Comparison of ENCODE assay signal across 19 cellular contexts in genomic region chr11:4848908-4849307, GRCh38. TPM values are rescaled to one million over a fixed set of nuclear protein-coding genes. Genes with fewer than 3 reads are reported as not detected.
A peak's percentile ranks its signal among the peaks of the same experiment; 100 is the strongest.
DNase-seq lines count a peak whose midpoint lies in the region; ATAC-seq and TF ChIP-seq lines count a peak whose summit lies in the region.
"Had no signal": no experiment of that assay in that cellular context is flagged by ENCODE, and none has a peak within 500 bp of the region (broad histone marks: within the 10 kb centered on the region; RNA-seq: fewer than 3 reads in every experiment).

TSS of gene OR51S1 (minus strand) at chr11:4849208. CDS start at chr11:4849208, 0 bp downstream.

- H2BK120ac ChIP-seq in mesenchymal stem cell (ENCODE audit: low read depth, low read length) = no peak within 1 kb of the TSS

- no peak within 1 kb of the TSS for H3K4me2 ChIP-seq in mesenchymal stem cell (ENCODE audit: low read length, poor library complexity, severe bottlenecking)

- WGBS in mesenchymal stem cell = 81% methylated on average over 7 of the region's 7 CpGs

- no peak within 1 kb of the TSS for H2BK5ac ChIP-seq in mesenchymal stem cell (ENCODE audit: low read depth, low read length, poor library complexity, severe bottlenecking)

- POLR2A ChIA-PET in WTC11 (lab: Charles Lee) = no interaction called here

- H3K27me3 ChIP-seq in mesenchymal stem cell (ENCODE audit: control insufficient read depth in 1 of 2, insufficient read depth in 1 of 2, low read length in 2 of 2) = no peaks in the 10 kb centered on the region
- H3K27me3 ChIP-seq in uterus = no peaks in the 10 kb centered on the region

- TF ChIP-seq CTCF in WTC11 (IDR thresholded peaks at IDR 0.05) = no peak
- no peak for TF ChIP-seq CTCF in uterus (IDR thresholded peaks at IDR 0.05)

- H4K91ac ChIP-seq in mesenchymal stem cell (ENCODE audit: low read length) = peak within 1 kb of the TSS; percentile 39

- H4K8ac ChIP-seq in mesenchymal stem cell (ENCODE audit: low read length) = no peak within 1 kb of the TSS

- intact Hi-C loops in uterus (cut with DNase I; ENCODE audit: low total_unique reads) = no loop called here

- no peak for TF ChIP-seq POLR2A in uterus (IDR thresholded peaks at IDR 0.05)

- H3K14ac ChIP-seq in mesenchymal stem cell (ENCODE audit: low read length in 2 of 2) = no peak within 1 kb of the TSS

- H2BK12ac ChIP-seq in mesenchymal stem cell (ENCODE audit: low read length in 2 of 2) = no peak within 1 kb of the TSS

- no peak within 1 kb of the TSS for H3K23ac ChIP-seq in mesenchymal stem cell (ENCODE audit: low read length in 2 of 2)

- no peak within 1 kb of the TSS for H3K4ac ChIP-seq in mesenchymal stem cell (ENCODE audit: low read depth in 1 of 2, low read length in 2 of 2)

- no peak within 1 kb of the TSS for H2AFZ ChIP-seq in mesenchymal stem cell (ENCODE audit: low read depth, low read length)
- H2AFZ ChIP-seq: GM23248 had no signal

- H3K27ac ChIP-seq in mesenchymal stem cell (ENCODE audit: low read length, poor library complexity, severe bottlenecking) = no peak within 1 kb of the TSS
- no peak within 1 kb of the TSS for H3K27ac ChIP-seq in uterus
- H3K27ac ChIP-seq: GM23248 had no signal

- H3K9me3 ChIP-seq in mesenchymal stem cell (ENCODE audit: control insufficient read depth, low read length) (no peaks in the 10 kb centered on the region), uterus (no peaks in the 10 kb centered on the region)

- H3K9me3 Mint-ChIP-seq in WTC11 = peaks cover 4% of the 10 kb centered on the region

- H2AK5ac ChIP-seq in mesenchymal stem cell (ENCODE audit: low read length, severe bottlenecking) = no peak within 1 kb of the TSS

- no peak within 1 kb of the TSS for H3K4me3 Mint-ChIP-seq in WTC11
- H3K4me3 Mint-ChIP-seq: CD4-positive, alpha-beta memory T cell had no signal

- no peak within 1 kb of the TSS for H3K18ac ChIP-seq in mesenchymal stem cell (ENCODE audit: low read depth in 1 of 2, low read length in 2 of 2)

- no peak for DNase-seq in WTC11 (ENCODE audit: low spot score)
- no peak for DNase-seq in left lobe of liver (ENCODE audit: low spot score)
- DNase-seq in mesenchymal stem cell = no peak
- no peak for DNase-seq in DMS 273 (lab: John Stamatoyannopoulos, UW; ENCODE audit: unreplicated experiment)
- no peak for DNase-seq in uterus
- DNase-seq: C1 segment of cervical spinal cord; Calu3; CD4-positive, alpha-beta memory T cell; COR-L47; DMS79; EL; GDM1; GM23248; HCEC 1CT had no signal

- no peak within 1 kb of the TSS for H3K9ac ChIP-seq in mesenchymal stem cell (ENCODE audit: low read length)
- H3K9ac ChIP-seq: GM23248 had no signal

- no peak within 1 kb of the TSS for H3K27ac Mint-ChIP-seq in WTC11
- H3K27ac Mint-ChIP-seq: CD4-positive, alpha-beta memory T cell had no signal

- no peaks in the 10 kb centered on the region for H3K36me3 Mint-ChIP-seq in WTC11
- H3K36me3 Mint-ChIP-seq: CD4-positive, alpha-beta memory T cell had no signal

- H3K4me3 ChIP-seq in mesenchymal stem cell (ENCODE audit: insufficient read depth in 1 of 2, low read depth in 1 of 2, low read length in 2 of 2) = no peak within 1 kb of the TSS
- H3K4me3 ChIP-seq in uterus = no peak within 1 kb of the TSS
- H3K4me3 ChIP-seq: GM12878, GM23248 had no signal

- H3K4me1 ChIP-seq in mesenchymal stem cell (ENCODE audit: control insufficient read depth, insufficient read depth, low read depth, low read length) (no peaks in the 10 kb centered on the region), uterus (no peaks in the 10 kb centered on the region)

- no peaks in the 10 kb centered on the region for H3K4me1 Mint-ChIP-seq in WTC11
- H3K4me1 Mint-ChIP-seq: CD4-positive, alpha-beta memory T cell had no signal

- H3K79me1 ChIP-seq in mesenchymal stem cell (replicated peaks; ENCODE audit: low read length, poor library complexity, severe bottlenecking) = no peaks in the 10 kb centered on the region

- no peaks in the 10 kb centered on the region; the same call in 1 of the 2 replicates for H3K27me3 Mint-ChIP-seq in WTC11 (ENCODE audit: low read depth)

- ATAC-seq in WTC11 (peak; percentile 51; the same call in 1 of the 2 replicates), left lobe of liver (peak; percentile 65), HG03565 (IDR thresholded peaks at IDR 0.05; ENCODE audit: unreplicated experiment) (no peak)
- ATAC-seq: GM12878 had no signal

- H3K36me3 ChIP-seq in mesenchymal stem cell (ENCODE audit: control insufficient read depth in 1 of 2, insufficient read depth in 2 of 2, low read depth in 1 of 2, low read length in 2 of 2) = no peaks in the 10 kb centered on the region
- no peaks in the 10 kb centered on the region for H3K36me3 ChIP-seq in uterus

- CTCF ChIA-PET in WTC11 (lab: Charles Lee) = no interaction called here

- H2BK15ac ChIP-seq in mesenchymal stem cell (ENCODE audit: low read depth, poor library complexity, severe bottlenecking) = no peak within 1 kb of the TSS

TF ChIP-seq in WTC11, 78 proteins besides CTCF, POLR2A, EP300 and RAD21:
- TF ChIP-seq TP53 (CRISPR knock-in tag; IDR thresholded peaks at IDR 0.05) (no peak), E2F4 (CRISPR knock-in tag; IDR thresholded peaks at IDR 0.05; ENCODE audit: borderline replicate concordance, low read depth) (no peak), MXD4 (CRISPR knock-in tag; IDR thresholded peaks at IDR 0.05; ENCODE audit: borderline replicate concordance) (no peak), HMGA2 (CRISPR knock-in tag; IDR thresholded peaks at IDR 0.05) (no peak), ZNF396 (CRISPR knock-in tag; IDR thresholded peaks at IDR 0.05; ENCODE audit: borderline replicate concordance) (no peak), ZNF317 (CRISPR knock-in tag; IDR thresholded peaks at IDR 0.05; ENCODE audit: borderline replicate concordance, low read depth) (no peak), TEAD4 (CRISPR knock-in tag; IDR thresholded peaks at IDR 0.05) (no peak)

RNA-seq across cellular contexts. Expression of gene OR51S1, which starts in this region (rescaled TPM):
- total RNA-seq in WTC11 (2021) = not detected in 3 replicates
- total RNA-seq in left lobe of liver = not detected
- not detected for polyA plus RNA-seq in mesenchymal stem cell (2013, experiment 1 of 2)
- not detected for polyA plus RNA-seq in mesenchymal stem cell (2013, experiment 2 of 2)
- total RNA-seq in uterus = not detected
- total RNA-seq: A172; A673; Calu3; CD4-positive, alpha-beta memory T cell; GM12878; GM23248 had no signal
- polyA plus RNA-seq: BJ; CD4-positive, alpha-beta memory T cell; GM12878; GM23248 had no signal

Comparison
In these comparisons a context has a peak if more than half of its experiments do, and no peak if none do; other contexts are left out.
1. Peak in ATAC-seq in WTC11; RNA of the gene not detected or under 1 TPM.
2. Peak in ATAC-seq in left lobe of liver; RNA of the gene not detected or under 1 TPM.